Comparison of ENCODE assay signal across 20 cellular contexts in the genomic region with DNA sequence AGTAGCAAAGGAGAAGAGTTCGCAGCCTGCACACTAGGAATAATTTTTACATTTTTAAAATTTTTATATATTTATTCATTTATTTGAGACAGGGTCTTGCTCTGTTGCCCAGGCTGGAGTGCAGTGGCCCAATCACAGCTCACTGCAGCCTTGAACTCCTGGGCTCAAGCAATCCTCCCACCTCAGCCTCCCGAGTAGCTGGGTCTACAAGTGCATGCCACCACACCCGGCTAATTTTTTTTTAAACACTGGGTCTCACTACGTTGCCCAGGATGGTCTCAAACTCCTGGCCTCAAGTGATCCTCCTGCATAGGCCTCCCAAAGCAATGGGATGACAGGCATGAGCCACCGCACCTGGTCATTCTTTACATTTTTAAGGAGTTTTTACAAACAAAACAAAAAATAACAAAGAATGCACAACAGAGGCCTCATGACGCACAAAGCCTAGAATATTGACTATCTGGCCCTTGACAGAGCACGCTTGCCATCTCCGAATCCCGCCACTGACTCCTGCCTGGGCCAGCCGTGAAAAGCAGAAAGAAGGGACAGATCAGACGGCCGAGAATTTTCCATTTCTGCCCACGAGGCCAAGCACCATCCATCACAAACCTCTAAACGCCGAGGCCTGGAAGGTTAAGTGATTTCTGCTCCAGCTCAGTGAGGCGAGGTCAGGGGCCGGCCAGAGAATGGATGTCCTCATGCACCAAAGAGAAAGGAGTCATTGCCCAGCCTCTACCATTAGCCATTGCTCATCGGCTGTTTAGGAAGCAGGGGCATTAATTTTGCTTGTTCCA.
A peak's percentile ranks its signal among the peaks of the same experiment; 100 is the strongest.
DNase-seq lines count a peak whose midpoint lies in the region; ATAC-seq and TF ChIP-seq lines count a peak whose summit lies in the region.
"Had no signal": no experiment of that assay in that cellular context is flagged by ENCODE, and none has a peak within 500 bp of the region (broad histone marks: within the 10 kb centered on the region; RNA-seq: fewer than 3 reads in every experiment).

No MANE protein-coding gene starts in this region.

- no peak overlapping the region for H4K91ac ChIP-seq in mesenchymal stem cell (ENCODE audit: low read length)

- peak overlapping the region in 1 of 5 experiments; percentile 9 for H3K4me3 Mint-ChIP-seq in brain
- H3K4me3 Mint-ChIP-seq in activated CD8-positive, alpha-beta T cell treated with anti-CD3 and anti-CD28 coated beads, Interleukin-2, amount 10 ng/mL, durations not matched to agents 7 days and 5 days = no peak overlapping the region
- no peak overlapping the region for H3K4me3 Mint-ChIP-seq in stimulated activated naive B cell treated with anti-CD40 and anti-IgM and Interleukin-4, amounts not matched to agents 10 μg/mL and 1 μg/mL and 100 μg/mL, for 72 hours
- H3K4me3 Mint-ChIP-seq: activated naive CD4-positive, alpha-beta T cell treated with anti-CD3 and anti-CD28 coated beads for 36 hours; effector memory CD8-positive, alpha-beta T cell; stimulated activated naive CD8-positive, alpha-beta T cell treated with anti-CD3 and anti-CD28 coated beads, Interleukin-15, Interleukin-2, amounts not matched to agents 100 ng/mL and 50 ng/mL, for 24 hours had no signal

- H3K23ac ChIP-seq in mesenchymal stem cell (ENCODE audit: low read length in 2 of 2) = no peak overlapping the region

- H2BK5ac ChIP-seq in mesenchymal stem cell (ENCODE audit: low read depth, low read length, poor library complexity, severe bottlenecking) = no peak overlapping the region

- no peaks in the 10 kb centered on the region for H3K79me1 ChIP-seq in mesenchymal stem cell (replicated peaks; ENCODE audit: low read length, poor library complexity, severe bottlenecking)

- H3K27me3 ChIP-seq in mesenchymal stem cell (ENCODE audit: control insufficient read depth in 1 of 2, insufficient read depth in 1 of 2, low read length in 2 of 2) (no peaks in the 10 kb centered on the region), spleen (replicated peaks in 1 of 7) (peaks cover 0 to 34% (median 0%) of the 10 kb centered on the region in 7 donors)
- H3K27me3 ChIP-seq: BE2C, ovary had no signal

- H3K18ac ChIP-seq in mesenchymal stem cell (ENCODE audit: low read depth in 1 of 2, low read length in 2 of 2) = peak overlapping the region in 1 of 2 experiments; percentile 16

- peaks cover 6% of the 10 kb centered on the region for H3K27me3 Mint-ChIP-seq in brain
- H3K27me3 Mint-ChIP-seq in activated CD8-positive, alpha-beta T cell treated with anti-CD3 and anti-CD28 coated beads, Interleukin-2, amount 10 ng/mL, durations not matched to agents 7 days and 5 days (ENCODE audit: low read depth) = peaks cover 36% of the 10 kb centered on the region
- peaks cover 26 to 52% of the 10 kb centered on the region in 2 donors for H3K27me3 Mint-ChIP-seq in stimulated activated naive B cell treated with anti-CD40 and anti-IgM and Interleukin-4, amounts not matched to agents 10 μg/mL and 1 μg/mL and 100 μg/mL, for 72 hours

- H3K4me1 ChIP-seq in HEK293 (ENCODE audit: control insufficient read depth, insufficient read depth, low read length) (peaks cover 5% of the 10 kb centered on the region; the same call in 1 of the 2 replicates), mesenchymal stem cell (ENCODE audit: control insufficient read depth, insufficient read depth, low read depth, low read length) (peaks cover 41% of the 10 kb centered on the region), spleen (peaks cover 15 to 91% (median 59%) of the 10 kb centered on the region in 6 donors)

- 62% methylated on average over 17 of the region's 18 CpGs for WGBS in mesenchymal stem cell
- 82 to 92% (median 86%) methylated on average over 18 of the region's 18 CpGs for WGBS in spleen, 5 donors

- H2BK12ac ChIP-seq in mesenchymal stem cell (ENCODE audit: low read length in 2 of 2) = peak overlapping the region in 1 of 2 experiments; percentile 18

- H3K36me3 ChIP-seq in HEK293 (ENCODE audit: control insufficient read depth in 2 of 2, insufficient read depth in 1 of 2, low read length in 2 of 2) = no peaks in the 10 kb centered on the region
- H3K36me3 ChIP-seq in mesenchymal stem cell (ENCODE audit: control insufficient read depth in 1 of 2, insufficient read depth in 2 of 2, low read depth in 1 of 2, low read length in 2 of 2) = no peaks in the 10 kb centered on the region
- H3K36me3 ChIP-seq in spleen = no peaks in the 10 kb centered on the region
- H3K36me3 ChIP-seq: BE2C, ovary had no signal

- no peak overlapping the region for H4K8ac ChIP-seq in mesenchymal stem cell (ENCODE audit: low read length)

- CTCF ChIA-PET in HEK293 (lab: Yijun Ruan, JAX) = no interaction called here
- CTCF ChIA-PET in activated CD8-positive, alpha-beta T cell treated with anti-CD3 and anti-CD28 coated beads, Interleukin-2, amount 10 ng/mL, durations not matched to agents 7 days and 5 days (lab: Charles Lee) = no interaction called here

- intact Hi-C loops in spleen (cut with DNase I; ENCODE audit: low total_unique reads) = no loop called here

- no peak overlapping the region for H3K9ac ChIP-seq in mesenchymal stem cell (ENCODE audit: low read length)

- ATAC-seq in activated CD8-positive, alpha-beta T cell treated with anti-CD3 and anti-CD28 coated beads, Interleukin-2, amount 10 ng/mL, durations not matched to agents 7 days and 5 days = no peak
- ATAC-seq in stimulated activated naive B cell treated with anti-CD40 and anti-IgM and Interleukin-4, amounts not matched to agents 10 μg/mL and 1 μg/mL and 100 μg/mL, for 72 hours (replicated peaks) = no peak
- no peak for ATAC-seq in HG02798 (IDR thresholded peaks at IDR 0.05; ENCODE audit: poor library complexity, unreplicated experiment)
- ATAC-seq: effector memory CD8-positive, alpha-beta T cell had no signal

- peaks cover 0 to 53% (median 5%) of the 10 kb centered on the region in 5 experiments for H3K9me3 Mint-ChIP-seq in brain
- H3K9me3 Mint-ChIP-seq in activated CD8-positive, alpha-beta T cell treated with anti-CD3 and anti-CD28 coated beads, Interleukin-2, amount 10 ng/mL, durations not matched to agents 7 days and 5 days (ENCODE audit: insufficient read depth) = no peaks in the 10 kb centered on the region
- no peaks in the 10 kb centered on the region for H3K9me3 Mint-ChIP-seq in stimulated activated naive B cell treated with anti-CD40 and anti-IgM and Interleukin-4, amounts not matched to agents 10 μg/mL and 1 μg/mL and 100 μg/mL, for 72 hours
- H3K9me3 Mint-ChIP-seq: effector memory CD8-positive, alpha-beta T cell; stimulated activated naive CD8-positive, alpha-beta T cell treated with anti-CD3 and anti-CD28 coated beads, Interleukin-15, Interleukin-2, amounts not matched to agents 100 ng/mL and 50 ng/mL, for 24 hours had no signal

- H2AK5ac ChIP-seq in mesenchymal stem cell (ENCODE audit: low read length, severe bottlenecking) = peak overlapping the region; percentile 33

- DNase-seq in mesenchymal stem cell = peak; percentile 66
- DNase-seq in spleen = no peak
- DNase-seq in activated CD8-positive, alpha-beta T cell treated with anti-CD3 and anti-CD28 coated beads, Interleukin-2, amount 10 ng/mL, durations not matched to agents 7 days and 5 days = no peak
- DNase-seq in stimulated activated naive B cell treated with anti-CD40 and anti-IgM and Interleukin-4, amounts not matched to agents 10 μg/mL and 1 μg/mL and 100 μg/mL, for 72 hours = no peak
- no peak for DNase-seq in SKM-1 treated with dmso at 0.1 percent for 144 hours (lab: John Stamatoyannopoulos, UW; ENCODE audit: unreplicated experiment)
- DNase-seq: activated CD8-positive, alpha-beta memory T cell treated with anti-CD3 and anti-CD28 coated beads, Interleukin-2, amount 50 U/mL, for 4 hours; activated naive CD4-positive, alpha-beta T cell treated with anti-CD3 and anti-CD28 coated beads for 36 hours; BE2C; DMS53; effector memory CD8-positive, alpha-beta T cell; foreskin melanocyte; NCI-H1092; NK-92 treated with Interleukin-12 subunit alpha and Interleukin-12 subunit beta, amount 100 ng/mL, for 24 hours; ovary; SIG-M5; stimulated activated CD4-positive, alpha-beta T cell treated with anti-CD3 and anti-CD28 coated beads, Interleukin-12 subunit alpha, Interleukin-12 subunit beta, amount 100 ng/mL, for 4 hours had no signal

- no peak overlapping the region for H3K4me3 ChIP-seq in HEK293 (ENCODE audit: low read depth, low read length)
- H3K4me3 ChIP-seq in mesenchymal stem cell (ENCODE audit: insufficient read depth in 1 of 2, low read depth in 1 of 2, low read length in 2 of 2) = no peak overlapping the region
- H3K4me3 ChIP-seq in spleen = no peak overlapping the region
- H3K4me3 ChIP-seq: ovary had no signal

- peak overlapping the region; percentile 42 for H2BK120ac ChIP-seq in mesenchymal stem cell (ENCODE audit: low read depth, low read length)

- H3K4me2 ChIP-seq in mesenchymal stem cell (ENCODE audit: low read length, poor library complexity, severe bottlenecking) = no peak overlapping the region

- H3K14ac ChIP-seq in mesenchymal stem cell (ENCODE audit: low read length in 2 of 2) = no peak overlapping the region

- POLR2A ChIA-PET in HEK293 (lab: Yijun Ruan, JAX) = no interaction called here
- POLR2A ChIA-PET in activated CD8-positive, alpha-beta T cell treated with anti-CD3 and anti-CD28 coated beads, Interleukin-2, amount 10 ng/mL, durations not matched to agents 7 days and 5 days (lab: Charles Lee) = no interaction called here

- peak overlapping the region; percentile 23 to 95 (median 74) for H3K27ac Mint-ChIP-seq in brain
- no peak overlapping the region for H3K27ac Mint-ChIP-seq in activated CD8-positive, alpha-beta T cell treated with anti-CD3 and anti-CD28 coated beads, Interleukin-2, amount 10 ng/mL, durations not matched to agents 7 days and 5 days
- H3K27ac Mint-ChIP-seq in stimulated activated naive B cell treated with anti-CD40 and anti-IgM and Interleukin-4, amounts not matched to agents 10 μg/mL and 1 μg/mL and 100 μg/mL, for 72 hours = no peak overlapping the region
- H3K27ac Mint-ChIP-seq: activated naive CD4-positive, alpha-beta T cell treated with anti-CD3 and anti-CD28 coated beads for 36 hours; effector memory CD8-positive, alpha-beta T cell; stimulated activated naive CD8-positive, alpha-beta T cell treated with anti-CD3 and anti-CD28 coated beads, Interleukin-15, Interleukin-2, amounts not matched to agents 100 ng/mL and 50 ng/mL, for 24 hours had no signal

- peaks cover 54% of the 10 kb centered on the region for H3K4me1 Mint-ChIP-seq in brain
- H3K4me1 Mint-ChIP-seq in activated CD8-positive, alpha-beta T cell treated with anti-CD3 and anti-CD28 coated beads, Interleukin-2, amount 10 ng/mL, durations not matched to agents 7 days and 5 days (ENCODE audit: low read depth) = peaks cover 11% of the 10 kb centered on the region
- H3K4me1 Mint-ChIP-seq in stimulated activated naive B cell treated with anti-CD40 and anti-IgM and Interleukin-4, amounts not matched to agents 10 μg/mL and 1 μg/mL and 100 μg/mL, for 72 hours = peaks cover 26 to 44% of the 10 kb centered on the region in 2 donors

- no peak for TF ChIP-seq POLR2A in spleen (IDR thresholded peaks at IDR 0.05)

- H2AFZ ChIP-seq in mesenchymal stem cell (ENCODE audit: low read depth, low read length) = no peak overlapping the region

- H3K27ac ChIP-seq in HEK293 (ENCODE audit: extremely low read depth, low read depth, low read length) = no peak overlapping the region
- no peak overlapping the region for H3K27ac ChIP-seq in mesenchymal stem cell (ENCODE audit: low read length, poor library complexity, severe bottlenecking)
- H3K27ac ChIP-seq in spleen = peak overlapping the region in 5 of 8 donors; percentile 28 to 85 (median 76)

- H3K9me3 ChIP-seq in HEK293 (ENCODE audit: control insufficient read depth, insufficient read depth, low read depth, low read length) = no peaks in the 10 kb centered on the region
- peaks cover 7% of the 10 kb centered on the region for H3K9me3 ChIP-seq in mesenchymal stem cell (ENCODE audit: control insufficient read depth, low read length)
- peaks cover 0 to 3% (median 0%) of the 10 kb centered on the region in 8 donors for H3K9me3 ChIP-seq in spleen
- H3K9me3 ChIP-seq: BE2C, ovary had no signal

- no peaks in the 10 kb centered on the region for H3K36me3 Mint-ChIP-seq in brain
- no peaks in the 10 kb centered on the region for H3K36me3 Mint-ChIP-seq in activated CD8-positive, alpha-beta T cell treated with anti-CD3 and anti-CD28 coated beads, Interleukin-2, amount 10 ng/mL, durations not matched to agents 7 days and 5 days (ENCODE audit: low read depth)
- H3K36me3 Mint-ChIP-seq in stimulated activated naive B cell treated with anti-CD40 and anti-IgM and Interleukin-4, amounts not matched to agents 10 μg/mL and 1 μg/mL and 100 μg/mL, for 72 hours = peaks cover 0 to 2% of the 10 kb centered on the region in 2 donors

- no peak overlapping the region for H3K4ac ChIP-seq in mesenchymal stem cell (ENCODE audit: low read depth in 1 of 2, low read length in 2 of 2)

- no peak overlapping the region for H2BK15ac ChIP-seq in mesenchymal stem cell (ENCODE audit: low read depth, poor library complexity, severe bottlenecking)

- TF ChIP-seq CTCF in HEK293 (tag by site-specific recombination; IDR thresholded peaks at IDR 0.05) = no peak
- no peak for TF ChIP-seq CTCF in brain (conservative IDR thresholded peaks at IDR 0.05)
- TF ChIP-seq CTCF in spleen (IDR thresholded peaks at IDR 0.05 in 8 of 11, conservative IDR thresholded peaks at IDR 0.05 in 3 of 11) = no peak

Comparison
In these comparisons a context has a peak if more than half of its experiments do, and no peak if none do; other contexts are left out.
1. H3K27ac ChIP-seq: peak in spleen (5 of 8); none in HEK293 (single experiment) and mesenchymal stem cell (single experiment).
2. H3K27ac Mint-ChIP-seq: peak in brain (5 of 5); none in activated CD8-positive, alpha-beta T cell treated with anti-CD3 and anti-CD28 coated beads, Interleukin-2, amount 10 ng/mL, durations not matched to agents 7 days and 5 days (single experiment) and stimulated activated naive B cell treated with anti-CD40 and anti-IgM and Interleukin-4, amounts not matched to agents 10 μg/mL and 1 μg/mL and 100 μg/mL, for 72 hours (single experiment).